Comparison of ENCODE assay signal across 1 cellular context in the genomic region with DNA sequence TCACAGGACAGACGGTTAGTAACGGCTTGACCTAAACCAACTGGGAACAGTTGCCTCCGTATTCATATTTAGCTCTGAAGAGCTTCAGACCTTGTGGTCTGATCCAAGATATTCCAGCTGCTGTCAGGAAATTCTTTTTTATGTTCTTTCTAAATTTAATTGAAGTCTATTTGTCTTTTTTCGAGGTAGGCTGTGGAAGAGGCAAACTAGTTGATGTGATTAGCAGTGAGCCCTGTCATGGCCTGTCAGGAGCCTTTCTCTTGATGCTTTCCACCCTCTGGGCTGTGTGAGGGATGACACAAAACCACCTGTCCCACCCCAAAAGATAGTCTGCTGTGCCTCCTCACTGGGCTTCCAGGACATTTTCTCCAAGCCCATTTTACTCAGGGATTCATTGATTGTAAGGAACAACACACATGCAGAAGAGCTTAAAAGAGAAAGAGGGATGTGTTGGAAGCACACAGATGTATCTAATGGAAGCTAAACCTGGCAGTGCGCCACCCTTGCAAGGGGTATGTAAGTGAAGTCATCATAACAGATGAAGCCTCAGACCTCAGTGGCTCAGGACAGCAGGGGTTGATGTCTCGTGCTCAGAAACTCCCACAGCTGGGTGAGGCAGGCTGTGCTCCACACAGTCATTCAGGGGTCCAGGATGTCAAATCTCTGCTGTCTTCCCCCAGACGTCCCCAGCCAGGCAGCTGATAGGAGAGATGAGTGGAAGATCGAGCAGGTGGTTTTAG.
TF ChIP-seq lines count a peak whose summit lies in the region.

No MANE protein-coding gene starts in this region.

TF ChIP-seq in SK-N-SH treated with all-trans-retinoic acid at 6 μM for 48 hours, 23 proteins besides CTCF, POLR2A, EP300 and RAD21 (continued from another document):
- TF ChIP-seq TSHZ2 (CRISPR knock-in tag; IDR thresholded peaks at IDR 0.05) (no peak), ZNF70 (CRISPR knock-in tag; IDR thresholded peaks at IDR 0.05) (no peak), ZFP3 (CRISPR knock-in tag; IDR thresholded peaks at IDR 0.05) (no peak)
- TF ChIP-seq, protein P1, sequence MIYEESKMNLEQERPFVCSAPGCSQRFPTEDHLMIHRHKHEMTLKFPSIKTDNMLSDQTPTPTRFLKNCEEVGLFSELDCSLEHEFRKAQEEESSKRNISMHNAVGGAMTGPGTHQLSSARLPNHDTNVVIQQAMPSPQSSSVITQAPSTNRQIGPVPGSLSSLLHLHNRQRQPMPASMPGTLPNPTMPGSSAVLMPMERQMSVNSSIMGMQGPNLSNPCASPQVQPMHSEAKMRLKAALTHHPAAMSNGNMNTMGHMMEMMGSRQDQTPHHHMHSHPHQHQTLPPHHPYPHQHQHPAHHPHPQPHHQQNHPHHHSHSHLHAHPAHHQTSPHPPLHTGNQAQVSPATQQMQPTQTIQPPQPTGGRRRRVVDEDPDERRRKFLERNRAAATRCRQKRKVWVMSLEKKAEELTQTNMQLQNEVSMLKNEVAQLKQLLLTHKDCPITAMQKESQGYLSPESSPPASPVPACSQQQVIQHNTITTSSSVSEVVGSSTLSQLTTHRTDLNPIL (CRISPR knock-in tag; IDR thresholded peaks at IDR 0.05; ENCODE audit: low read depth), result no peak
TF ChIP-seq in SK-N-SH treated with all-trans-retinoic acid at 6 μM for 48 hours: peak in this region for 0.
